ENCODE assay signal across 1 cellular context in genomic region chrX:106035064-106035463, GRCh38.
TF ChIP-seq lines count a peak whose summit lies in the region.

No MANE protein-coding gene starts in this region.

TF ChIP-seq in HepG2, 621 proteins besides CTCF, POLR2A, EP300 and RAD21 (continued from another document):
- TF ChIP-seq TFDP2 (CRISPR knock-in tag; IDR thresholded peaks at IDR 0.05), result no peak
- peak; percentile 66 for TF ChIP-seq SMC3 (IDR thresholded peaks at IDR 0.05; ENCODE audit: low read length)
- peak; percentile 68 for TF ChIP-seq STAG1 (CRISPR knock-in tag; IDR thresholded peaks at IDR 0.05)
